15 cellular contexts compared by ENCODE assay signal in genomic region chr1:65894738-65895605, GRCh38.
DNase-seq lines count a peak whose midpoint lies in the region; ATAC-seq and TF ChIP-seq lines count a peak whose summit lies in the region.
"Had no signal": no experiment of that assay in that cellular context is flagged by ENCODE, and none has a peak within 500 bp of the region (broad histone marks: within the 10 kb centered on the region; RNA-seq: fewer than 3 reads in every experiment).

No MANE protein-coding gene starts in this region.

- peak; percentile 92 for ATAC-seq in GM19025 (IDR thresholded peaks at IDR 0.05; ENCODE audit: low read depth, unreplicated experiment)
- ATAC-seq in GM21723 (IDR thresholded peaks at IDR 0.05; ENCODE audit: unreplicated experiment) = peak; percentile 81
- ATAC-seq in HG03103 (IDR thresholded peaks at IDR 0.05; ENCODE audit: low read depth, unreplicated experiment) = peak; percentile 54
- ATAC-seq in activated CD8-positive, alpha-beta memory T cell treated with anti-CD3 and anti-CD28 coated beads, Interleukin-2, amount 10 ng/mL, durations not matched to agents 7 days and 5 days = no peak
- ATAC-seq: right cardiac atrium had no signal

- CTCF ChIA-PET in activated CD8-positive, alpha-beta memory T cell treated with anti-CD3 and anti-CD28 coated beads, Interleukin-2, amount 10 ng/mL, durations not matched to agents 7 days and 5 days (lab: Charles Lee) = no interaction called here

- no peaks in the 10 kb centered on the region for H3K79me2 ChIP-seq in hepatocyte

- no peaks in the 10 kb centered on the region for H3K4me1 Mint-ChIP-seq in activated CD8-positive, alpha-beta memory T cell treated with anti-CD3 and anti-CD28 coated beads, Interleukin-2, amount 10 ng/mL, durations not matched to agents 7 days and 5 days
- H3K4me1 Mint-ChIP-seq: central memory CD8-positive, alpha-beta T cell had no signal

- 78% methylated on average over 8 of the region's 8 CpGs for WGBS in hepatocyte (ENCODE audit: low lambda C conversion rate, missing lambda C conversion rate)

- H3K27me3 Mint-ChIP-seq in activated CD8-positive, alpha-beta memory T cell treated with anti-CD3 and anti-CD28 coated beads, Interleukin-2, amount 10 ng/mL, durations not matched to agents 7 days and 5 days = peaks cover 52% of the 10 kb centered on the region

- no peak overlapping the region for H3K4me3 ChIP-seq in hepatocyte
- H3K4me3 ChIP-seq: upper lobe of left lung had no signal

- H3K9me2 ChIP-seq in hepatocyte (replicated peaks; ENCODE audit: insufficient read depth) = no peaks in the 10 kb centered on the region

- no peak for TF ChIP-seq CTCF in hepatocyte (IDR thresholded peaks at IDR 0.05; ENCODE audit: poor library complexity)

- no peaks in the 10 kb centered on the region for H4K20me1 ChIP-seq in hepatocyte (ENCODE audit: insufficient read depth, poor library complexity, severe bottlenecking)

- no peak overlapping the region for H2AFZ ChIP-seq in hepatocyte

- no peaks in the 10 kb centered on the region for H3K36me3 ChIP-seq in hepatocyte (replicated peaks; ENCODE audit: insufficient read depth, low read depth)
- H3K36me3 ChIP-seq: upper lobe of left lung had no signal

- H3K27ac Mint-ChIP-seq in activated CD8-positive, alpha-beta memory T cell treated with anti-CD3 and anti-CD28 coated beads, Interleukin-2, amount 10 ng/mL, durations not matched to agents 7 days and 5 days = no peak overlapping the region
- H3K27ac Mint-ChIP-seq: CD4-positive, alpha-beta T cell had no signal

- peak overlapping the region; percentile 33 for H3K27ac ChIP-seq in hepatocyte
- H3K27ac ChIP-seq: HL-60, upper lobe of left lung had no signal

- DNase-seq in hepatocyte (ENCODE audit: low spot score) (no peak), EL (no peak)
- DNase-seq in activated CD8-positive, alpha-beta memory T cell treated with anti-CD3 and anti-CD28 coated beads, Interleukin-2, amount 10 ng/mL, durations not matched to agents 7 days and 5 days = no peak
- no peak for DNase-seq in stimulated activated CD4-positive, alpha-beta T cell treated with anti-CD3 and anti-CD28 coated beads, Interleukin-4, amount 100 ng/mL, for 1 hour
- DNase-seq in activated T-cell treated with anti-CD3 and anti-CD28 coated beads, Interleukin-2, amount 50 U/mL, for 48 hours = no peak
- DNase-seq: activated naive CD4-positive, alpha-beta T cell; CD4-positive, alpha-beta T cell; NCI-H524; right cardiac atrium; upper lobe of left lung had no signal

- no peak overlapping the region for H3K4me3 Mint-ChIP-seq in activated CD8-positive, alpha-beta memory T cell treated with anti-CD3 and anti-CD28 coated beads, Interleukin-2, amount 10 ng/mL, durations not matched to agents 7 days and 5 days
- H3K4me3 Mint-ChIP-seq: CD4-positive, alpha-beta T cell; central memory CD8-positive, alpha-beta T cell had no signal

- H3K27me3 ChIP-seq in hepatocyte = no peaks in the 10 kb centered on the region
- H3K27me3 ChIP-seq: upper lobe of left lung had no signal

- H3K9me3 Mint-ChIP-seq in activated CD8-positive, alpha-beta memory T cell treated with anti-CD3 and anti-CD28 coated beads, Interleukin-2, amount 10 ng/mL, durations not matched to agents 7 days and 5 days (ENCODE audit: low read depth) = no peaks in the 10 kb centered on the region
- H3K9me3 Mint-ChIP-seq: central memory CD8-positive, alpha-beta T cell had no signal

- no peaks in the 10 kb centered on the region for H3K4me1 ChIP-seq in hepatocyte (ENCODE audit: insufficient read depth)
- H3K4me1 ChIP-seq: upper lobe of left lung had no signal

- H3K4me2 ChIP-seq in hepatocyte = peak overlapping the region; percentile 56

- H3K36me3 Mint-ChIP-seq in activated CD8-positive, alpha-beta memory T cell treated with anti-CD3 and anti-CD28 coated beads, Interleukin-2, amount 10 ng/mL, durations not matched to agents 7 days and 5 days = no peaks in the 10 kb centered on the region

- no peaks in the 10 kb centered on the region for H3K9me3 ChIP-seq in hepatocyte (ENCODE audit: low read depth)
- H3K9me3 ChIP-seq: upper lobe of left lung had no signal
